In the genomic region with DNA sequence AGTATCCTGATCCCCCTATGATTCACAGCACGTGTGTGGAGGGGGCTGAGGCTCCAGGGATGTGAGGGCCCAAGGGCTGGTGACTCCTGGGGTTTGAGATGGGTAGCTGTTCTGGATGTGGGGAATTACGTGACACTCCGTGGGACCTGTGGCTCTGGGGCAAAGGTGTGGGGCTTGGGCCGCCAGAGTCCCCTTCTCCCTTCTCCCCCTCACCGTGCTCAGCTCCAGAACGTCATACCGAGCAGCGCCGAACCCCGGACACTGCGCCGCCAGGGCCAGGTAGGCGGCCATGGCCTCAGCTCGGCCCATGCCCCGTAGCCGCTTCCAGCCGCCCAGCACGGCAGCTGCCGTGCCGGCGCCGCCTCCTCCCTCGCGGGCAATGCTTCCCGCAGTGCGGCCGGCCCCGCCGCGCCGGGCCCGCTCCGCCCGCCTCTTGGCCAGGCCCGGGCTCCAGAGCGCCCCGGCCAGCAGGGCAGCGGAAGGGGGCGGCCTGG, we compare ENCODE assay signal across 12 cellular contexts. TPM values are rescaled to one million over a fixed set of nuclear protein-coding genes. Genes with fewer than 3 reads are reported as not detected.
A peak's percentile ranks its signal among the peaks of the same experiment; 100 is the strongest.
DNase-seq lines count a peak whose midpoint lies in the region; ATAC-seq and TF ChIP-seq lines count a peak whose summit lies in the region.
"Had no signal": no experiment of that assay in that cellular context is flagged by ENCODE, and none has a peak within 500 bp of the region (broad histone marks: within the 10 kb centered on the region; RNA-seq: fewer than 3 reads in every experiment).

No MANE protein-coding gene starts in this region.

- no peaks in the 10 kb centered on the region for H3K27me3 Mint-ChIP-seq in MCF 10A (ENCODE audit: insufficient read depth, unreplicated experiment)

- intact Hi-C loops in MCF 10A (cut with micrococcal nuclease) (no loop called here), mammary epithelial cell (cut with micrococcal nuclease) (no loop called here), lower lobe of right lung (cut with DNase I) (no loop called here)

- POLR2A ChIA-PET in MCF 10A (lab: Yijun Ruan, JAX), result interaction anchor here (0.8 to 3.9 kb wide), 4 partner anchors 9 to 92 kb away, joined by 3 to 37 read pairs (median 5); a partner anchor contains a TSS

- H3K27me3 ChIP-seq in mammary epithelial cell (ENCODE audit: insufficient read depth, low read length) (no peaks in the 10 kb centered on the region), lower lobe of right lung (ENCODE audit: low read depth) (no peaks in the 10 kb centered on the region), thoracic aorta (replicated peaks; ENCODE audit: insufficient read depth) (no peaks in the 10 kb centered on the region)
- H3K27me3 ChIP-seq: foreskin keratinocyte had no signal

- no peak overlapping the region for H3K4me3 Mint-ChIP-seq in MCF 10A (ENCODE audit: unreplicated experiment)

- H3K9me3 Mint-ChIP-seq in MCF 10A (ENCODE audit: unreplicated experiment), result no peaks in the 10 kb centered on the region
- H3K9me3 Mint-ChIP-seq: activated T-cell treated with anti-CD3 and anti-CD28 coated beads, Interleukin-2, amount 50 U/mL, for 72 hours had no signal

- H2AFZ ChIP-seq in mammary epithelial cell (ENCODE audit: low read depth, low read length), result no peak overlapping the region

- peaks cover 39% of the 10 kb centered on the region for H3K4me1 Mint-ChIP-seq in MCF 10A (ENCODE audit: insufficient read depth, unreplicated experiment)

- H4K20me1 ChIP-seq in mammary epithelial cell (ENCODE audit: insufficient read depth, low read length), result no peaks in the 10 kb centered on the region

- H3K36me3 Mint-ChIP-seq in MCF 10A (ENCODE audit: insufficient read depth, unreplicated experiment), result peaks cover 61% of the 10 kb centered on the region

- ATAC-seq in lower lobe of right lung (no peak), thoracic aorta (ENCODE audit: insufficient number of reproducible peaks, low FRiP score, low read depth) (no peak), GM21360 (IDR thresholded peaks at IDR 0.05; ENCODE audit: unreplicated experiment) (no peak)
- ATAC-seq: foreskin keratinocyte had no signal

- 91% methylated on average over 9 of the region's 39 CpGs for WGBS in mammary epithelial cell (ENCODE audit: low coverage, missing lambda C conversion rate)

- peak overlapping the region; percentile 89 for H3K27ac Mint-ChIP-seq in MCF 10A (ENCODE audit: low read depth, unreplicated experiment)
- H3K27ac Mint-ChIP-seq: activated T-cell treated with anti-CD3 and anti-CD28 coated beads, Interleukin-2, amount 50 U/mL, for 72 hours had no signal

- TF ChIP-seq CTCF in MCF 10A (IDR thresholded peaks at IDR 0.05; ENCODE audit: unreplicated experiment) (no peak), mammary epithelial cell (conservative IDR thresholded peaks at IDR 0.05 in 1 of 2, IDR thresholded peaks at IDR 0.05 in 1 of 2; ENCODE audit: extremely low read depth in 1 of 2, insufficient read depth in 1 of 2, low read depth in 1 of 2, low read length in 2 of 2) (no peak), lower lobe of right lung (IDR thresholded peaks at IDR 0.05) (no peak), thoracic aorta (IDR thresholded peaks at IDR 0.05) (no peak)

- H3K9ac ChIP-seq in mammary epithelial cell (ENCODE audit: insufficient read depth, low read length), result no peak overlapping the region

- CTCF ChIA-PET in MCF 10A (lab: Yijun Ruan, JAX) (interaction anchor here (0.7 to 2.4 kb wide), 5 partner anchors 9 to 92 kb away, joined by 3 to 10 read pairs (median 6); a partner anchor contains a TSS), mammary epithelial cell (lab: Charles Lee; ENCODE audit: low non-redundant PET) (no interaction called here)

- H3K36me3 ChIP-seq in mammary epithelial cell (ENCODE audit: insufficient read depth, low read length) (peaks cover 9% of the 10 kb centered on the region), lower lobe of right lung (peaks cover 74% of the 10 kb centered on the region), thoracic aorta (peaks cover 51% of the 10 kb centered on the region)

- DNase-seq in MCF 10A (ENCODE audit: unreplicated experiment) (no peak), mammary epithelial cell (no peak), lower lobe of right lung (no peak), thoracic aorta (ENCODE audit: low spot score) (no peak), NCI-H2227 treated with DMSO at 0.1 percent for 48 hours (lab: John Stamatoyannopoulos, UW) (no peak), NCI-H69 (lab: John Stamatoyannopoulos, UW) (no peak)
- DNase-seq: foreskin keratinocyte, NCI-H2029, small intestine had no signal

- in situ Hi-C loops in mammary epithelial cell (cut with MboI; ENCODE audit: low sequenced_read_pairs in 2 of 2), result no loop called here

- BruUV-seq in MCF 10A (replicated peaks; lab: Mats Ljungman, UMichigan) (no TSS peak), mammary epithelial cell (replicated peaks; lab: Mats Ljungman, UMichigan) (no TSS peak)

- dilution Hi-C loops in mammary epithelial cell (cut with HindIII; ENCODE audit: low sequenced_read_pairs), result loop anchor here (10.0 kb wide), 1 partner anchor 55 kb away; no protein-coding TSS in a partner anchor

- H3K4me3 ChIP-seq in mammary epithelial cell (replicated peaks in 1 of 3; ENCODE audit: insufficient read depth in 1 of 3, low read depth in 2 of 3, low read length in 3 of 3), result no peak overlapping the region
- H3K4me3 ChIP-seq in lower lobe of right lung, result no peak overlapping the region
- H3K4me3 ChIP-seq in thoracic aorta, result no peak overlapping the region

- H3K79me2 ChIP-seq in mammary epithelial cell (ENCODE audit: insufficient read depth, low read length), result peaks cover 10% of the 10 kb centered on the region

- H3K27ac ChIP-seq in mammary epithelial cell (ENCODE audit: insufficient read depth, low read depth, low read length) (no peak overlapping the region), angular gyrus (ENCODE audit: low read depth, low read length) (peak overlapping the region; percentile 22), lower lobe of right lung (peak overlapping the region; percentile 31), thoracic aorta (peak overlapping the region; percentile 66 to 81)
- H3K27ac ChIP-seq: foreskin keratinocyte had no signal

- no peaks in the 10 kb centered on the region for H3K9me3 ChIP-seq in mammary epithelial cell (replicated peaks; ENCODE audit: insufficient read depth, low read length)
- no peaks in the 10 kb centered on the region for H3K9me3 ChIP-seq in lower lobe of right lung
- H3K9me3 ChIP-seq in thoracic aorta, result no peaks in the 10 kb centered on the region

- H3K4me1 ChIP-seq in mammary epithelial cell (ENCODE audit: insufficient read depth, low read length), result peaks cover 64% of the 10 kb centered on the region
- peaks cover 65% of the 10 kb centered on the region for H3K4me1 ChIP-seq in lower lobe of right lung
- H3K4me1 ChIP-seq in thoracic aorta (ENCODE audit: control insufficient read depth in 1 of 2, low read depth in 2 of 2), result peaks cover 35 to 71% of the 10 kb centered on the region in 2 donors

- no peak overlapping the region for H3K4me2 ChIP-seq in mammary epithelial cell (ENCODE audit: insufficient read depth, low read depth, low read length)

RNA-seq across cellular contexts. Expression of a gene that starts 7.0 kb away (rescaled TPM):
- total RNA-seq in MCF 10A (2022), result 12.5 and 12.9 TPM in 2 replicates
- total RNA-seq in mammary epithelial cell, result 10 to 100 TPM; 22.1 to 22.7 TPM
- 5.8 TPM for polyA plus RNA-seq in mammary epithelial cell
- 1.9 TPM for polyA minus RNA-seq in mammary epithelial cell
- 18.3 TPM for total RNA-seq in lower lobe of right lung
- 10 to 100 TPM; 54.8 to 59.2 TPM for total RNA-seq in thoracic aorta

RNA-seq across cellular contexts. Expression of a gene that starts 10.7 kb away (rescaled TPM):
- total RNA-seq in MCF 10A (2022) (21.3 and 23.4 TPM in 2 replicates), mammary epithelial cell (10 to 100 TPM; 12.3 to 34.8 TPM), lower lobe of right lung (16.8 TPM), thoracic aorta (10 to 100 TPM; 47.2 to 49.0 TPM)
- 24.6 TPM for polyA plus RNA-seq in mammary epithelial cell
- polyA minus RNA-seq in mammary epithelial cell, result 23.5 TPM

RNA-seq across cellular contexts. Expression of a gene that starts 11.9 kb away (rescaled TPM):
- total RNA-seq in MCF 10A (2022), result 0.21 and 0.22 TPM in 2 replicates
- total RNA-seq in mammary epithelial cell, result under 1 TPM in 1 of 2 donors, not detected in 1; 0.21 TPM
- 0.14 TPM for polyA plus RNA-seq in mammary epithelial cell
- not detected for polyA minus RNA-seq in mammary epithelial cell
- total RNA-seq in lower lobe of right lung, result 1.4 TPM
- total RNA-seq in thoracic aorta, result 1 to 10 TPM; 3.2 to 3.4 TPM

RNA-seq across cellular contexts. Expression of a gene that starts 12.6 kb away (rescaled TPM):
- total RNA-seq in MCF 10A (2022) (1.2 and 1.5 TPM in 2 replicates), mammary epithelial cell (1 to 10 TPM in 1 of 2 donors, under 1 TPM in 1; 0.50 to 4.5 TPM), lower lobe of right lung (9.0 TPM), thoracic aorta (10 to 100 TPM in 1 of 2 donors, 1 to 10 TPM in 1; 9.1 to 19.6 TPM)
- polyA plus RNA-seq in mammary epithelial cell, result 2.3 TPM
- polyA minus RNA-seq in mammary epithelial cell, result 4.4 TPM
